In genomic region chr11:61828629-61829407, GRCh38 we compare ENCODE assay signal across 8 cellular contexts. TPM values are rescaled to one million over a fixed set of nuclear protein-coding genes. Genes with fewer than 3 reads are reported as not detected.
DNase-seq lines count a peak whose midpoint lies in the region; ATAC-seq and TF ChIP-seq lines count a peak whose summit lies in the region.

No MANE protein-coding gene starts in this region.

- 2 to 5% (median 2%) methylated on average over 24 to 55 of the region's 55 CpGs for WGBS in spleen, 5 donors

- H3K9me3 ChIP-seq in spleen, result no peaks in the 10 kb centered on the region

- peaks cover 8 to 75% (median 29%) of the 10 kb centered on the region in 6 donors for H3K4me1 ChIP-seq in spleen

- peaks cover 0 to 28% (median 6%) of the 10 kb centered on the region in 7 donors for H3K27me3 ChIP-seq in spleen (replicated peaks in 1 of 7)

- H3K27ac ChIP-seq in caudate nucleus (ENCODE audit: low read depth, low read length) (peak overlapping the region; percentile 88), spleen (peak overlapping the region in 7 of 8 donors; percentile 12 to 88 (median 71))

- no peak for TF ChIP-seq POLR2A in spleen (IDR thresholded peaks at IDR 0.05)

- peak overlapping the region; percentile 45 to 75 (median 58) for H3K4me3 ChIP-seq in spleen

- DNase-seq in NCI-H2196 (lab: John Stamatoyannopoulos, UW; ENCODE audit: unreplicated experiment), result peak; percentile 53
- DNase-seq in NCI-H2196 treated with DMSO at 0.1 percent for 48 hours (lab: John Stamatoyannopoulos, UW; ENCODE audit: unreplicated experiment), result no peak
- peak; percentile 54 for DNase-seq in SK-N-DZ (ENCODE audit: low spot score)
- DNase-seq in caudate nucleus (lab: John Stamatoyannopoulos, UW), result peak in 28 of 61 donors; percentile 5 to 53 (median 34)
- DNase-seq in islet precursor cell, result peak; percentile 65
- no peak for DNase-seq in spleen

- intact Hi-C loops in spleen (cut with DNase I; ENCODE audit: low total_unique reads), result no loop called here

- TF ChIP-seq CTCF in spleen (IDR thresholded peaks at IDR 0.05 in 8 of 11, conservative IDR thresholded peaks at IDR 0.05 in 3 of 11), result peak in 6 of 11 experiments; percentile 17 to 68 (median 46)

- ATAC-seq in HG03354 (IDR thresholded peaks at IDR 0.05; ENCODE audit: poor library complexity, severe bottlenecking, unreplicated experiment) (peak; percentile 28), GM18519 (IDR thresholded peaks at IDR 0.05; ENCODE audit: low FRiP score, unreplicated experiment) (no peak)

- no peaks in the 10 kb centered on the region for H3K36me3 ChIP-seq in spleen

RNA-seq across cellular contexts. Expression of gene FADS2, which starts 0.7 kb away (rescaled TPM):
- polyA plus RNA-seq in SK-N-DZ (2014; cell fraction: cytosol; rRNA removed), result 238 and 253 TPM in 2 replicates
- 137 and 153 TPM in 2 replicates for polyA plus RNA-seq in SK-N-DZ (2014; cell fraction: nucleus; rRNA removed)
- total RNA-seq in spleen, result 10 to 100 TPM in 5 of 7 donors, 1 to 10 TPM in 2; 2.8 to 20.6 (median 11.1) TPM
- polyA plus RNA-seq in spleen, result 10 to 100 TPM in 2 of 3 donors, 1 to 10 TPM in 1; 5.5 to 16.8 (median 14.6) TPM

RNA-seq across cellular contexts. Expression of gene FADS1, which starts 12.0 kb away (rescaled TPM):
- polyA plus RNA-seq in SK-N-DZ (2014; cell fraction: cytosol; rRNA removed), result 182 and 212 TPM in 2 replicates
- polyA plus RNA-seq in SK-N-DZ (2014; cell fraction: nucleus; rRNA removed), result 118 and 119 TPM in 2 replicates
- total RNA-seq in spleen, result 10 to 100 TPM in 6 of 7 donors, 1 to 10 TPM in 1; 8.6 to 25.6 (median 12.9) TPM
- polyA plus RNA-seq in spleen, result 1 to 10 TPM; 2.2 to 6.7 (median 3.3) TPM

RNA-seq across cellular contexts. Expression of gene FEN1, which starts 36.1 kb away (rescaled TPM):
- polyA plus RNA-seq in SK-N-DZ (2014; cell fraction: cytosol; rRNA removed), result 184 and 207 TPM in 2 replicates
- polyA plus RNA-seq in SK-N-DZ (2014; cell fraction: nucleus; rRNA removed), result 56.1 and 83.9 TPM in 2 replicates
- 10 to 100 TPM in 5 of 7 donors, 1 to 10 TPM in 2; 8.9 to 17.2 (median 14.8) TPM for total RNA-seq in spleen
- 10 to 100 TPM in 2 of 3 donors, 1 to 10 TPM in 1; 7.3 to 16.7 (median 15.9) TPM for polyA plus RNA-seq in spleen

RNA-seq across cellular contexts. Expression of gene TMEM258, which starts 36.4 kb away (rescaled TPM):
- polyA plus RNA-seq in SK-N-DZ (2014; cell fraction: cytosol; rRNA removed), result 147 and 242 TPM in 2 replicates
- polyA plus RNA-seq in SK-N-DZ (2014; cell fraction: nucleus; rRNA removed), result 86.1 and 95.3 TPM in 2 replicates
- total RNA-seq in spleen, result 10 to 100 TPM; 52.4 to 85.2 (median 62.0) TPM
- 100 to 1,000 TPM; 122 to 185 (median 125) TPM for polyA plus RNA-seq in spleen

Comparison
In these comparisons a context has a peak if more than half of its experiments do, and no peak if none do; other contexts are left out.
1. DNase-seq: peak in NCI-H2196 (single experiment), SK-N-DZ (single experiment) and islet precursor cell (single experiment); none in NCI-H2196 treated with DMSO at 0.1 percent for 48 hours (single experiment) and spleen (single experiment).